In the genomic region with DNA sequence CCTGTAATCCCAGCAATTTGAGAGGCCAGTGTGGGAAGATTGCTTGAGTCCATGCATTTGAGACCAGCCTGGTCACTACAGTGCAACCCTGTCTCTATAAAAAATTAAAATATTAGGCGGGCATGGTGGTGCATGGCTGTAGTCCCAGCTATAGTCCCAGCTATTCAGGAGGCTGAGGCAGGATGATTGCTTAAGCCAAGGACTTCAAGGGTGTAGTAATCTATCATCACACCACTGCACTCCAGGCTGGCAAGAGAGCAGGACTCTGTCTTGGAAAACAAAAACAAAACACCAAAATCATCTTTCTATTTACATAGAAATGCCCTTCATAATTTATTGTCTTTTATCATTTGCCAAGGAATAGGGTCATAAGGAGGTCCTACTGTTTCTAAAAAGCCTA, we compare ENCODE assay signal across 8 cellular contexts.
"Had no signal": no experiment of that assay in that cellular context is flagged by ENCODE, and none has a peak within 500 bp of the region (broad histone marks: within the 10 kb centered on the region; RNA-seq: fewer than 3 reads in every experiment).

No MANE protein-coding gene starts in this region.

- FAIRE-seq: G401.6, GM12878, GM12891, GM12892, GM18507, GM19239 had no signal

- DNase-seq: GDM1, GF-D8 had no signal

- ATAC-seq: GM12878 had no signal

- H3K4me3 ChIP-seq: GM12878 had no signal
